Comparison of ENCODE assay signal across 1 cellular context in the genomic region with DNA sequence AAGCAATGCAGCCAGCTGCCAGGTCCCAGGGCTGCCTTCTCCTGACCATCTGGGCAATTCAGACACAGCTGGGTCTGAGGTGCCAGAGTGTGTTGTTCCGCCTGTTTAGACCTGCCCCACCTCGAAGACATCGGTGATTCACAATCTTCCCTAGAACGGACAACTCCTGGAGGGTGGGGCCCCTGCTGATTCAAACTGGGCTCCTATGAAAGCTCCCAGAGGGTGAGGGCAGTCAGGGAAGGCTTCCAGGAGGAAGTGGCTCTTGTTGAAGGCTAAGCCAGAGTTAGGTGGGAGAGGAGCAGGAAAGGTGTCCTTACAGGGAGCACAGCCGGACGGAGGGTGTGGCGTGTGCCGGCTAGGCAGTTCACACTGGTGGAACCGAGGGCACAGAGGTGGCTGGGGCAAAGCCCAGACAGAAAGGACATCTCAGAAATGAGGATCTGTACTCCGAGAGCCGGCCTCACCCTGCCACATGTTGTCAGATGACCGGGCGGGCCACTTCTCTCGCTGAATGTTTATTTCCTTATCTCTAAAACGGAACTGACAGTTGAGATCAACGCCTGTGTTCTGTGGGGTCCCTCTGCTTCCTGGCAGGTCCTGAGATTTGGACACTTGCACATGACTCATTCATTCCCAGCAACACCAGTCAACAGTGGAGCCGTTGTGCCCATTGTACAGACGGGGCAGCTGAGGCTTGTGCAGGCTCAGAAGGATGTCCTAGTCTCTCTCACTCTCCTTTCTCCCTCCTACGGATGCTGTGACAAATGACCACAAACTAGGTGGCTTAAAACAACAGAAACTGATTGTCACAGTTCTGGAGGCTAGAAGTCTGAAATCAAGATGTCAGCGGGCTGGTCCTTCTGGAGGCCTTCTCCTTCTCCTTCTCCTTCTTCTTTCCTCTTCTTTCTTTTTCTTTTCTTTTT.
A peak's percentile ranks its signal among the peaks of the same experiment; 100 is the strongest.
TF ChIP-seq lines count a peak whose summit lies in the region.

No MANE protein-coding gene starts in this region.

TF ChIP-seq in HepG2, 621 proteins besides CTCF, POLR2A, EP300 and RAD21 (continued from another document and continues in another):
- TF ChIP-seq, protein P1, sequence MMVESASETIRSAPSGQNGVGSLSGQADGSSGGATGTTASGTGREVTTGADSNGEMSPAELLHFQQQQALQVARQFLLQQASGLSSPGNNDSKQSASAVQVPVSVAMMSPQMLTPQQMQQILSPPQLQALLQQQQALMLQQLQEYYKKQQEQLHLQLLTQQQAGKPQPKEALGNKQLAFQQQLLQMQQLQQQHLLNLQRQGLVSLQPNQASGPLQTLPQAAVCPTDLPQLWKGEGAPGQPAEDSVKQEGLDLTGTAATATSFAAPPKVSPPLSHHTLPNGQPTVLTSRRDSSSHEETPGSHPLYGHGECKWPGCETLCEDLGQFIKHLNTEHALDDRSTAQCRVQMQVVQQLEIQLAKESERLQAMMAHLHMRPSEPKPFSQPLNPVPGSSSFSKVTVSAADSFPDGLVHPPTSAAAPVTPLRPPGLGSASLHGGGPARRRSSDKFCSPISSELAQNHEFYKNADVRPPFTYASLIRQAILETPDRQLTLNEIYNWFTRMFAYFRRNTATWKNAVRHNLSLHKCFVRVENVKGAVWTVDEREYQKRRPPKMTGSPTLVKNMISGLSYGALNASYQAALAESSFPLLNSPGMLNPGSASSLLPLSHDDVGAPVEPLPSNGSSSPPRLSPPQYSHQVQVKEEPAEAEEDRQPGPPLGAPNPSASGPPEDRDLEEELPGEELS (CRISPR knock-in tag; IDR thresholded peaks at IDR 0.05): peak; percentile 87
- TF ChIP-seq, protein P2, sequence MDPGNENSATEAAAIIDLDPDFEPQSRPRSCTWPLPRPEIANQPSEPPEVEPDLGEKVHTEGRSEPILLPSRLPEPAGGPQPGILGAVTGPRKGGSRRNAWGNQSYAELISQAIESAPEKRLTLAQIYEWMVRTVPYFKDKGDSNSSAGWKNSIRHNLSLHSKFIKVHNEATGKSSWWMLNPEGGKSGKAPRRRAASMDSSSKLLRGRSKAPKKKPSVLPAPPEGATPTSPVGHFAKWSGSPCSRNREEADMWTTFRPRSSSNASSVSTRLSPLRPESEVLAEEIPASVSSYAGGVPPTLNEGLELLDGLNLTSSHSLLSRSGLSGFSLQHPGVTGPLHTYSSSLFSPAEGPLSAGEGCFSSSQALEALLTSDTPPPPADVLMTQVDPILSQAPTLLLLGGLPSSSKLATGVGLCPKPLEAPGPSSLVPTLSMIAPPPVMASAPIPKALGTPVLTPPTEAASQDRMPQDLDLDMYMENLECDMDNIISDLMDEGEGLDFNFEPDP (CRISPR knock-in tag; conservative IDR thresholded peaks at IDR 0.05): 0 out of 2 replicates have a peak, but pooled peaks have one; percentile 41
- no peak; the same call in 2 of the 3 replicates for TF ChIP-seq MXI1 (IDR thresholded peaks at IDR 0.05; ENCODE audit: borderline replicate concordance, low read depth, low read length)
- no peak for TF ChIP-seq ZFYVE20 (CRISPR knock-in tag; IDR thresholded peaks at IDR 0.05; ENCODE audit: borderline replicate concordance, low read depth)
- peak; percentile 68 for TF ChIP-seq HMG20A (CRISPR knock-in tag; IDR thresholded peaks at IDR 0.05; ENCODE audit: borderline replicate concordance)
- no peak for TF ChIP-seq PCBP1 (IDR thresholded peaks at IDR 0.05; ENCODE audit: borderline replicate concordance, low read depth, low read length)
- TF ChIP-seq SMYD3 (CRISPR knock-in tag; IDR thresholded peaks at IDR 0.05): no peak; the same call in 1 of the 2 replicates
- TF ChIP-seq RARA (CRISPR knock-in tag; IDR thresholded peaks at IDR 0.05): peak; percentile 72
- 0 out of 2 replicates have a peak, but pooled peaks have one; percentile 8 for TF ChIP-seq EHMT2 (IDR thresholded peaks at IDR 0.05; ENCODE audit: borderline replicate concordance, low read depth, low read length)
- peak; percentile 50; the same call in 1 of the 2 replicates for TF ChIP-seq KAT7 (CRISPR knock-in tag; IDR thresholded peaks at IDR 0.05; ENCODE audit: borderline replicate concordance)
- TF ChIP-seq, protein P3, sequence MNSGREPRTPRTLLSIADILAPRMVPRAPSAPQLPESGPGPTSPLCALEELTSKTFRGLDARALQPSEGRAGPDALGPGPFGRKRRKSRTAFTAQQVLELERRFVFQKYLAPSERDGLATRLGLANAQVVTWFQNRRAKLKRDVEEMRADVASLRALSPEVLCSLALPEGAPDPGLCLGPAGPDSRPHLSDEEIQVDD (CRISPR knock-in tag; IDR thresholded peaks at IDR 0.05; ENCODE audit: borderline replicate concordance): no peak; the same call in 1 of the 2 replicates
- TF ChIP-seq FOXM1 (CRISPR knock-in tag; IDR thresholded peaks at IDR 0.05): no peak
- no peak for TF ChIP-seq PHB2 (IDR thresholded peaks at IDR 0.05; ENCODE audit: partially characterized antibody)
- peak; percentile 66; the same call in 1 of the 2 replicates for TF ChIP-seq JUN (CRISPR knock-in tag; IDR thresholded peaks at IDR 0.05)
- no peak for TF ChIP-seq SMAD9 (CRISPR knock-in tag; IDR thresholded peaks at IDR 0.05)
- TF ChIP-seq, protein P4, sequence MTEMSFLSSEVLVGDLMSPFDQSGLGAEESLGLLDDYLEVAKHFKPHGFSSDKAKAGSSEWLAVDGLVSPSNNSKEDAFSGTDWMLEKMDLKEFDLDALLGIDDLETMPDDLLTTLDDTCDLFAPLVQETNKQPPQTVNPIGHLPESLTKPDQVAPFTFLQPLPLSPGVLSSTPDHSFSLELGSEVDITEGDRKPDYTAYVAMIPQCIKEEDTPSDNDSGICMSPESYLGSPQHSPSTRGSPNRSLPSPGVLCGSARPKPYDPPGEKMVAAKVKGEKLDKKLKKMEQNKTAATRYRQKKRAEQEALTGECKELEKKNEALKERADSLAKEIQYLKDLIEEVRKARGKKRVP (CRISPR knock-in tag; IDR thresholded peaks at IDR 0.05): peak in 1 of 2 experiments; percentile 70; a peak in 2 of 4 replicates
- TF ChIP-seq, protein P5, sequence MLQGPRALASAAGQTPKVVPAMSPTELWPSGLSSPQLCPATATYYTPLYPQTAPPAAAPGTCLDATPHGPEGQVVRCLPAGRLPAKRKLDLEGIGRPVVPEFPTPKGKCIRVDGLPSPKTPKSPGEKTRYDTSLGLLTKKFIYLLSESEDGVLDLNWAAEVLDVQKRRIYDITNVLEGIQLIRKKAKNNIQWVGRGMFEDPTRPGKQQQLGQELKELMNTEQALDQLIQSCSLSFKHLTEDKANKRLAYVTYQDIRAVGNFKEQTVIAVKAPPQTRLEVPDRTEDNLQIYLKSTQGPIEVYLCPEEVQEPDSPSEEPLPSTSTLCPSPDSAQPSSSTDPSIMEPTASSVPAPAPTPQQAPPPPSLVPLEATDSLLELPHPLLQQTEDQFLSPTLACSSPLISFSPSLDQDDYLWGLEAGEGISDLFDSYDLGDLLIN (CRISPR knock-in tag; IDR thresholded peaks at IDR 0.05; ENCODE audit: borderline replicate concordance): 0 out of 2 replicates have a peak, but pooled peaks have one; percentile 61
- no peak for TF ChIP-seq ONECUT2 (CRISPR knock-in tag; IDR thresholded peaks at IDR 0.05)
- no peak for TF ChIP-seq CREM (IDR thresholded peaks at IDR 0.05)
- TF ChIP-seq CREM (CRISPR knock-in tag; IDR thresholded peaks at IDR 0.05): no peak
- TF ChIP-seq ZNF660 (CRISPR knock-in tag; IDR thresholded peaks at IDR 0.05; ENCODE audit: borderline replicate concordance, low read depth): 0 out of 2 replicates have a peak, but pooled peaks have one; percentile 79
- no peak for TF ChIP-seq SOX6 (IDR thresholded peaks at IDR 0.05)
- peak; percentile 88 for TF ChIP-seq SOX6 (CRISPR knock-in tag; IDR thresholded peaks at IDR 0.05)
- TF ChIP-seq SCMH1 (CRISPR knock-in tag; IDR thresholded peaks at IDR 0.05; ENCODE audit: borderline replicate concordance): no peak
- peak; percentile 35; the same call in 1 of the 2 replicates for TF ChIP-seq PPARG (CRISPR knock-in tag; conservative IDR thresholded peaks at IDR 0.05)
- no peak for TF ChIP-seq GABPA (IDR thresholded peaks at IDR 0.05; ENCODE audit: low read depth, low read length)
- peak; percentile 57 for TF ChIP-seq GABPA (CRISPR knock-in tag; IDR thresholded peaks at IDR 0.05; ENCODE audit: low read depth)
- TF ChIP-seq ZNF292 (CRISPR knock-in tag; IDR thresholded peaks at IDR 0.05; ENCODE audit: borderline replicate concordance, low read depth): peak; percentile 79
- no peak for TF ChIP-seq ZNF33B (CRISPR knock-in tag; IDR thresholded peaks at IDR 0.05)
- no peak for TF ChIP-seq ZNF10 (CRISPR knock-in tag; IDR thresholded peaks at IDR 0.05; ENCODE audit: borderline replicate concordance, low read depth)
- peak; percentile 82; the same call in 1 of the 2 replicates for TF ChIP-seq GATA4 (IDR thresholded peaks at IDR 0.05; ENCODE audit: borderline replicate concordance, low read depth)
- peak; percentile 82; the same call in 1 of the 2 replicates for TF ChIP-seq MZF1 (CRISPR knock-in tag; IDR thresholded peaks at IDR 0.05; ENCODE audit: borderline replicate concordance)
- TF ChIP-seq, protein P6, sequence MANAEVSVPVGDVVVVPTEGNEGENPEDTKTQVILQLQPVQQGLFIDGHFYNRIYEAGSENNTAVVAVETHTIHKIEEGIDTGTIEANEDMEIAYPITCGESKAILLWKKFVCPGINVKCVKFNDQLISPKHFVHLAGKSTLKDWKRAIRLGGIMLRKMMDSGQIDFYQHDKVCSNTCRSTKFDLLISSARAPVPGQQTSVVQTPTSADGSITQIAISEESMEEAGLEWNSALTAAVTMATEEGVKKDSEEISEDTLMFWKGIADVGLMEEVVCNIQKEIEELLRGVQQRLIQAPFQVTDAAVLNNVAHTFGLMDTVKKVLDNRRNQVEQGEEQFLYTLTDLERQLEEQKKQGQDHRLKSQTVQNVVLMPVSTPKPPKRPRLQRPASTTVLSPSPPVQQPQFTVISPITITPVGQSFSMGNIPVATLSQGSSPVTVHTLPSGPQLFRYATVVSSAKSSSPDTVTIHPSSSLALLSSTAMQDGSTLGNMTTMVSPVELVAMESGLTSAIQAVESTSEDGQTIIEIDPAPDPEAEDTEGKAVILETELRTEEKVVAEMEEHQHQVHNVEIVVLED (CRISPR knock-in tag; IDR thresholded peaks at IDR 0.05; ENCODE audit: borderline replicate concordance): no peak
- TF ChIP-seq ZNF337 (CRISPR knock-in tag; IDR thresholded peaks at IDR 0.05; ENCODE audit: borderline replicate concordance, low read depth): no peak
- TF ChIP-seq, protein P7, sequence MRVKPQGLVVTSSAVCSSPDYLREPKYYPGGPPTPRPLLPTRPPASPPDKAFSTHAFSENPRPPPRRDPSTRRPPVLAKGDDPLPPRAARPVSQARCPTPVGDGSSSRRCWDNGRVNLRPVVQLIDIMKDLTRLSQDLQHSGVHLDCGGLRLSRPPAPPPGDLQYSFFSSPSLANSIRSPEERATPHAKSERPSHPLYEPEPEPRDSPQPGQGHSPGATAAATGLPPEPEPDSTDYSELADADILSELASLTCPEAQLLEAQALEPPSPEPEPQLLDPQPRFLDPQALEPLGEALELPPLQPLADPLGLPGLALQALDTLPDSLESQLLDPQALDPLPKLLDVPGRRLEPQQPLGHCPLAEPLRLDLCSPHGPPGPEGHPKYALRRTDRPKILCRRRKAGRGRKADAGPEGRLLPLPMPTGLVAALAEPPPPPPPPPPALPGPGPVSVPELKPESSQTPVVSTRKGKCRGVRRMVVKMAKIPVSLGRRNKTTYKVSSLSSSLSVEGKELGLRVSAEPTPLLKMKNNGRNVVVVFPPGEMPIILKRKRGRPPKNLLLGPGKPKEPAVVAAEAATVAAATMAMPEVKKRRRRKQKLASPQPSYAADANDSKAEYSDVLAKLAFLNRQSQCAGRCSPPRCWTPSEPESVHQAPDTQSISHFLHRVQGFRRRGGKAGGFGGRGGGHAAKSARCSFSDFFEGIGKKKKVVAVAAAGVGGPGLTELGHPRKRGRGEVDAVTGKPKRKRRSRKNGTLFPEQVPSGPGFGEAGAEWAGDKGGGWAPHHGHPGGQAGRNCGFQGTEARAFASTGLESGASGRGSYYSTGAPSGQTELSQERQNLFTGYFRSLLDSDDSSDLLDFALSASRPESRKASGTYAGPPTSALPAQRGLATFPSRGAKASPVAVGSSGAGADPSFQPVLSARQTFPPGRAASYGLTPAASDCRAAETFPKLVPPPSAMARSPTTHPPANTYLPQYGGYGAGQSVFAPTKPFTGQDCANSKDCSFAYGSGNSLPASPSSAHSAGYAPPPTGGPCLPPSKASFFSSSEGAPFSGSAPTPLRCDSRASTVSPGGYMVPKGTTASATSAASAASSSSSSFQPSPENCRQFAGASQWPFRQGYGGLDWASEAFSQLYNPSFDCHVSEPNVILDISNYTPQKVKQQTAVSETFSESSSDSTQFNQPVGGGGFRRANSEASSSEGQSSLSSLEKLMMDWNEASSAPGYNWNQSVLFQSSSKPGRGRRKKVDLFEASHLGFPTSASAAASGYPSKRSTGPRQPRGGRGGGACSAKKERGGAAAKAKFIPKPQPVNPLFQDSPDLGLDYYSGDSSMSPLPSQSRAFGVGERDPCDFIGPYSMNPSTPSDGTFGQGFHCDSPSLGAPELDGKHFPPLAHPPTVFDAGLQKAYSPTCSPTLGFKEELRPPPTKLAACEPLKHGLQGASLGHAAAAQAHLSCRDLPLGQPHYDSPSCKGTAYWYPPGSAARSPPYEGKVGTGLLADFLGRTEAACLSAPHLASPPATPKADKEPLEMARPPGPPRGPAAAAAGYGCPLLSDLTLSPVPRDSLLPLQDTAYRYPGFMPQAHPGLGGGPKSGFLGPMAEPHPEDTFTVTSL (CRISPR knock-in tag; IDR thresholded peaks at IDR 0.05; ENCODE audit: borderline replicate concordance): no peak
- peak; percentile 72 for TF ChIP-seq ZNF652 (CRISPR knock-in tag; IDR thresholded peaks at IDR 0.05; ENCODE audit: borderline replicate concordance, low read depth)
- TF ChIP-seq ATF7 (IDR thresholded peaks at IDR 0.05): no peak
- 0 out of 2 replicates have a peak, but pooled peaks have one; percentile 34 for TF ChIP-seq ATF7 (CRISPR knock-in tag; IDR thresholded peaks at IDR 0.05)
- no peak for TF ChIP-seq CBX2 (IDR thresholded peaks at IDR 0.05; ENCODE audit: low read depth, low read length)
- no peak for TF ChIP-seq CBX2 (CRISPR knock-in tag; IDR thresholded peaks at IDR 0.05; ENCODE audit: low read depth)
- TF ChIP-seq, protein P8, sequence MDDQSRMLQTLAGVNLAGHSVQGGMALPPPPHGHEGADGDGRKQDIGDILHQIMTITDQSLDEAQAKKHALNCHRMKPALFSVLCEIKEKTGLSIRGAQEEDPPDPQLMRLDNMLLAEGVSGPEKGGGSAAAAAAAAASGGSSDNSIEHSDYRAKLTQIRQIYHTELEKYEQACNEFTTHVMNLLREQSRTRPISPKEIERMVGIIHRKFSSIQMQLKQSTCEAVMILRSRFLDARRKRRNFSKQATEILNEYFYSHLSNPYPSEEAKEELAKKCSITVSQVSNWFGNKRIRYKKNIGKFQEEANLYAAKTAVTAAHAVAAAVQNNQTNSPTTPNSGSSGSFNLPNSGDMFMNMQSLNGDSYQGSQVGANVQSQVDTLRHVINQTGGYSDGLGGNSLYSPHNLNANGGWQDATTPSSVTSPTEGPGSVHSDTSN (CRISPR knock-in tag; IDR thresholded peaks at IDR 0.05; ENCODE audit: borderline replicate concordance): no peak
- TF ChIP-seq BRCA1 (CRISPR knock-in tag; IDR thresholded peaks at IDR 0.05): no peak
- no peak; the same call in 1 of the 2 replicates for TF ChIP-seq SOX13 (IDR thresholded peaks at IDR 0.05)
- peak in 1 of 2 experiments; percentile 64; a peak in 1 of 4 replicates for TF ChIP-seq SOX13 (CRISPR knock-in tag; conservative IDR thresholded peaks at IDR 0.05 in 1 of 2, IDR thresholded peaks at IDR 0.05 in 1 of 2)
- TF ChIP-seq MED1 (CRISPR knock-in tag; IDR thresholded peaks at IDR 0.05): peak; percentile 90
- peak; percentile 54; the same call in 1 of the 2 replicates for TF ChIP-seq ZNF350 (CRISPR knock-in tag; IDR thresholded peaks at IDR 0.05; ENCODE audit: borderline replicate concordance, low read depth)
- TF ChIP-seq DNMT1 (CRISPR knock-in tag; IDR thresholded peaks at IDR 0.05): no peak
